ENCODE assay signal across 28 cellular contexts in the genomic region with DNA sequence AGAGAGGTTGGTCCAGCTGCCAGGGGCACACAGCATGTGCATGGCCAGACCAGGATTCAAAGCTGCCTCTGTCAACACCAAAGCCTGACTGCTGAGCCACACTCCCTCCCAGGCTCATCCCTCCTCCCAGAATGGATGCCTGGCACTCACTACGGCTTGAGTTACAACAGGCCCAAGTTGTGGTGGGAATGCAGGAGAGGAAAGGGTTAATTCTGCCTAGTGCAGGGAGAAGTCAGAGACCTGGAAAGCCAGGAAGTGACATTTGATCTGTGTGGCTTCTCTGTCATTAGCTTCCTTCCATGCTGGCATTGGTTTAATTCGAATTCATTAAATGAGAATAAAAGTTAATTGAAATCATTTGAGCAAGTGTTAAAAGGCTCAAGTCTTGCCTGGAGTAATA.
DNase-seq lines count a peak whose midpoint lies in the region; ATAC-seq and TF ChIP-seq lines count a peak whose summit lies in the region.
"Had no signal": no experiment of that assay in that cellular context is flagged by ENCODE, and none has a peak within 500 bp of the region (broad histone marks: within the 10 kb centered on the region; RNA-seq: fewer than 3 reads in every experiment).

No MANE protein-coding gene starts in this region.

- H4K20me1 ChIP-seq in BLaER1: no peaks in the 10 kb centered on the region

- H3K4me1 ChIP-seq in BLaER1 (peaks cover 42% of the 10 kb centered on the region), iPS DF 6.9 (ENCODE audit: control insufficient read depth, insufficient read depth, low read length) (peaks cover 5% of the 10 kb centered on the region; the same call in 1 of the 2 replicates), upper lobe of right lung (no peaks in the 10 kb centered on the region)
- H3K4me1 ChIP-seq: adrenal gland, body of pancreas had no signal

- TF ChIP-seq CTCF in upper lobe of right lung (IDR thresholded peaks at IDR 0.05): no peak

- WGBS in iPS DF 6.9 (ENCODE audit: insufficient coverage, insufficient read length): no CpG with 5 or more reads among the region's 2 CpGs

- ATAC-seq in upper lobe of right lung: no peak
- ATAC-seq: body of pancreas; naive thymus-derived CD8-positive, alpha-beta T cell; PC-3 had no signal

- no peaks in the 10 kb centered on the region for H3K27me3 Mint-ChIP-seq in activated naive CD8-positive, alpha-beta T cell treated with anti-CD3 and anti-CD28 coated beads for 36 hours
- H3K27me3 Mint-ChIP-seq: activated CD4-positive, alpha-beta memory T cell treated with anti-CD3 and anti-CD28 coated beads, Interleukin-2, amount 10 ng/mL, durations not matched to agents 7 days and 5 days; dendritic cell treated with granulocyte-macrophage colony-stimulating factor and Interleukin-4, amounts not matched to agents 40 ng/mL and 50 ng/mL, for 4 days had no signal

- H3K4me3 Mint-ChIP-seq in activated naive CD8-positive, alpha-beta T cell treated with anti-CD3 and anti-CD28 coated beads for 36 hours: no peak overlapping the region
- H3K4me3 Mint-ChIP-seq: activated CD4-positive, alpha-beta memory T cell treated with anti-CD3 and anti-CD28 coated beads, Interleukin-2, amount 10 ng/mL, durations not matched to agents 7 days and 5 days; activated T-helper 1 cell treated with anti-CD3 and anti-CD28 coated beads, Interleukin-12 subunit alpha, Interleukin-12 subunit beta, Interleukin-2, Interleukin-4 antibody, amounts not matched to agents 30 ng/mL and 10 ng/mL and 1 ng/mL, durations not matched to agents 14 hours and 24 hours and 36 hours; dendritic cell treated with granulocyte-macrophage colony-stimulating factor and Interleukin-4, amounts not matched to agents 40 ng/mL and 50 ng/mL, for 4 days; naive thymus-derived CD8-positive, alpha-beta T cell had no signal

- H3K4me3 ChIP-seq in BLaER1 (no peak overlapping the region), iPS DF 6.9 (ENCODE audit: low read length) (no peak overlapping the region), upper lobe of right lung (no peak overlapping the region)
- H3K4me3 ChIP-seq: adrenal gland, body of pancreas, lung had no signal

- H3K36me3 ChIP-seq in BLaER1 (no peaks in the 10 kb centered on the region), iPS DF 6.9 (ENCODE audit: control insufficient read depth, insufficient read depth, low read length) (no peaks in the 10 kb centered on the region), upper lobe of right lung (no peaks in the 10 kb centered on the region)
- H3K36me3 ChIP-seq: adrenal gland had no signal

- intact Hi-C loops in upper lobe of right lung (cut with DNase I): no loop called here

- H3K27ac ChIP-seq in BLaER1 (no peak overlapping the region), iPS DF 6.9 (ENCODE audit: low read length) (no peak overlapping the region), upper lobe of right lung (no peak overlapping the region)
- H3K27ac ChIP-seq: adrenal gland, body of pancreas, C4-2B had no signal

- H3K36me3 Mint-ChIP-seq in activated naive CD8-positive, alpha-beta T cell treated with anti-CD3 and anti-CD28 coated beads for 36 hours: no peaks in the 10 kb centered on the region
- H3K36me3 Mint-ChIP-seq: naive thymus-derived CD8-positive, alpha-beta T cell had no signal

- H3K27me3 ChIP-seq in BLaER1 (no peaks in the 10 kb centered on the region), iPS DF 6.9 (ENCODE audit: control insufficient read depth, insufficient read depth, low read length) (no peaks in the 10 kb centered on the region), upper lobe of right lung (no peaks in the 10 kb centered on the region)
- H3K27me3 ChIP-seq: body of pancreas had no signal

- no peak overlapping the region for H3K9ac ChIP-seq in BLaER1

- H3K4me2 ChIP-seq in BLaER1: 0 out of 2 replicates have a peak overlapping the region, but pooled peaks have one; percentile 10

- H3K4me1 Mint-ChIP-seq in activated naive CD8-positive, alpha-beta T cell treated with anti-CD3 and anti-CD28 coated beads for 36 hours: no peaks in the 10 kb centered on the region
- H3K4me1 Mint-ChIP-seq: activated CD4-positive, alpha-beta memory T cell treated with anti-CD3 and anti-CD28 coated beads, Interleukin-2, amount 10 ng/mL, durations not matched to agents 7 days and 5 days; naive thymus-derived CD8-positive, alpha-beta T cell had no signal

- no peaks in the 10 kb centered on the region for H3K9me3 Mint-ChIP-seq in activated naive CD8-positive, alpha-beta T cell treated with anti-CD3 and anti-CD28 coated beads for 36 hours
- H3K9me3 Mint-ChIP-seq: activated CD4-positive, alpha-beta memory T cell treated with anti-CD3 and anti-CD28 coated beads, Interleukin-2, amount 10 ng/mL, durations not matched to agents 7 days and 5 days; activated T-helper 1 cell treated with anti-CD3 and anti-CD28 coated beads, Interleukin-12 subunit alpha, Interleukin-12 subunit beta, Interleukin-2, Interleukin-4 antibody, amounts not matched to agents 30 ng/mL and 10 ng/mL and 1 ng/mL, durations not matched to agents 14 hours and 24 hours and 36 hours; dendritic cell treated with granulocyte-macrophage colony-stimulating factor and Interleukin-4, amounts not matched to agents 40 ng/mL and 50 ng/mL, for 4 days; naive thymus-derived CD8-positive, alpha-beta T cell had no signal

- H3K27ac Mint-ChIP-seq in activated naive CD8-positive, alpha-beta T cell treated with anti-CD3 and anti-CD28 coated beads for 36 hours: no peak overlapping the region
- H3K27ac Mint-ChIP-seq: activated CD4-positive, alpha-beta memory T cell treated with anti-CD3 and anti-CD28 coated beads, Interleukin-2, amount 10 ng/mL, durations not matched to agents 7 days and 5 days; activated T-helper 1 cell treated with anti-CD3 and anti-CD28 coated beads, Interleukin-12 subunit alpha, Interleukin-12 subunit beta, Interleukin-2, Interleukin-4 antibody, amounts not matched to agents 30 ng/mL and 10 ng/mL and 1 ng/mL, durations not matched to agents 14 hours and 24 hours and 36 hours; dendritic cell treated with granulocyte-macrophage colony-stimulating factor and Interleukin-4, amounts not matched to agents 40 ng/mL and 50 ng/mL, for 4 days; naive thymus-derived CD8-positive, alpha-beta T cell had no signal

- H3K9me3 ChIP-seq in BLaER1 (no peaks in the 10 kb centered on the region), iPS DF 6.9 (ENCODE audit: control insufficient read depth, insufficient read depth, low read length) (no peaks in the 10 kb centered on the region), upper lobe of right lung (no peaks in the 10 kb centered on the region)
- H3K9me3 ChIP-seq: adrenal gland, body of pancreas had no signal

- DNase-seq in Daoy (ENCODE audit: low read depth): peak; percentile 25
- DNase-seq in NCI-H510A (lab: John Stamatoyannopoulos, UW): peak; percentile 35
- DNase-seq in iPS DF 6.9 (ENCODE audit: low read depth, low spot score): peak; percentile 25
- no peak for DNase-seq in DMS114 treated with DMSO at 0.1 percent for 48 hours (lab: John Stamatoyannopoulos, UW; ENCODE audit: unreplicated experiment)
- no peak for DNase-seq in pons (ENCODE audit: low spot score)
- no peak for DNase-seq in upper lobe of right lung
- no peak for DNase-seq in activated naive CD8-positive, alpha-beta T cell treated with anti-CD3 and anti-CD28 coated beads for 36 hours
- DNase-seq: activated CD4-positive, alpha-beta memory T cell treated with anti-CD3 and anti-CD28 coated beads, Interleukin-2, amount 10 ng/mL, durations not matched to agents 7 days and 5 days; activated CD8-positive, alpha-beta memory T cell treated with anti-CD3 and anti-CD28 coated beads, Interleukin-2, amount 50 U/mL, for 48 hours; activated naive CD4-positive, alpha-beta T cell treated with Interleukin-2 at 50 U/mL for 16 hours; adrenal gland; body of pancreas; DND-41; glutamatergic neuron; KG1; kidney glomerular epithelial cell; naive thymus-derived CD8-positive, alpha-beta T cell; NCI-H2081; NCI-H345; PC-3; stimulated activated CD4-positive, alpha-beta T cell treated with anti-CD3 and anti-CD28 coated beads, Interleukin-15, amount 100 ng/mL, for 24 hours; stimulated activated CD4-positive, alpha-beta T cell treated with anti-CD3 and anti-CD28 coated beads, Interleukin-4, amount 100 ng/mL, for 4 hours; trophoblast cell had no signal

Comparison
In these comparisons a context has a peak if more than half of its experiments do, and no peak if none do; other contexts are left out.
1. DNase-seq: peak in Daoy (single experiment), NCI-H510A (single experiment) and iPS DF 6.9 (single experiment); none in DMS114 treated with DMSO at 0.1 percent for 48 hours (single experiment), pons (single experiment), upper lobe of right lung (single experiment) and activated naive CD8-positive, alpha-beta T cell treated with anti-CD3 and anti-CD28 coated beads for 36 hours (single experiment).